In genomic region chr6:121436966-121437756, GRCh38 we compare ENCODE assay signal across 1 cellular context.
TF ChIP-seq lines count a peak whose summit lies in the region.

No MANE protein-coding gene starts in this region.

TF ChIP-seq in SK-N-SH, 30 proteins besides CTCF, POLR2A, EP300 and RAD21 (continued from another document):
- TF ChIP-seq PBX3 (IDR thresholded peaks at IDR 0.05), result peak; percentile 72
- TF ChIP-seq FOXM1 (IDR thresholded peaks at IDR 0.05; ENCODE audit: low read depth), result no peak
- no peak for TF ChIP-seq MXI1 (IDR thresholded peaks at IDR 0.05; ENCODE audit: low read depth, low read length)
- no peak for TF ChIP-seq EZH2phosphoT487 (IDR thresholded peaks at IDR 0.05; ENCODE audit: borderline replicate concordance, low read depth)
- TF ChIP-seq TAF1 (IDR thresholded peaks at IDR 0.05; ENCODE audit: borderline replicate concordance, low read depth, low read length), result peak; percentile 65; the same call in 1 of the 2 replicates
- TF ChIP-seq ELF1 (IDR thresholded peaks at IDR 0.05), result no peak
- 0 out of 2 replicates have a peak, but pooled peaks have one; percentile 12 for TF ChIP-seq SMC3 (IDR thresholded peaks at IDR 0.05; ENCODE audit: low read depth, low read length)
- TF ChIP-seq REST (IDR thresholded peaks at IDR 0.05; ENCODE audit: low read depth, low read length), result no peak
- peak; percentile 9; the same call in 1 of the 2 replicates for TF ChIP-seq JUND (IDR thresholded peaks at IDR 0.05)
- peak; percentile 74 for TF ChIP-seq NFIC (IDR thresholded peaks at IDR 0.05; ENCODE audit: borderline replicate concordance)
- no peak for TF ChIP-seq USF1 (IDR thresholded peaks at IDR 0.05; ENCODE audit: borderline replicate concordance, low read depth)
- TF ChIP-seq USF2 (IDR thresholded peaks at IDR 0.05; ENCODE audit: borderline replicate concordance, low read depth, low read length), result no peak
- no peak for TF ChIP-seq NRF1 (IDR thresholded peaks at IDR 0.05; ENCODE audit: low read depth, low read length)
